ENCODE assay signal across 8 cellular contexts in genomic region chr17:62653002-62653830, GRCh38. TPM values are rescaled to one million over a fixed set of nuclear protein-coding genes. Genes with fewer than 3 reads are reported as not detected.
DNase-seq lines count a peak whose midpoint lies in the region; ATAC-seq and TF ChIP-seq lines count a peak whose summit lies in the region.

No MANE protein-coding gene starts in this region.

- H3K4me3 ChIP-seq in choroid plexus epithelial cell (ENCODE audit: low read depth, low read length) (peak overlapping the region; percentile 50), liver (ENCODE audit: low read depth in 1 of 3, low read length in 3 of 3) (peak overlapping the region in 2 of 3 donors; percentile 55 to 67)

- peak overlapping the region in 1 of 2 donors; percentile 54 for H3K9ac ChIP-seq in liver (ENCODE audit: low read depth in 1 of 2, low read length in 2 of 2)

- no peak for TF ChIP-seq RAD21 in liver (IDR thresholded peaks at IDR 0.05)

- H3K27me3 ChIP-seq in liver (ENCODE audit: control insufficient read depth in 4 of 4, insufficient read depth in 4 of 4, low read length in 3 of 4), result no peaks in the 10 kb centered on the region

- H3K36me3 ChIP-seq in liver (ENCODE audit: control insufficient read depth in 4 of 4, insufficient read depth in 3 of 4, low read depth in 1 of 4, low read length in 3 of 4), result no peaks in the 10 kb centered on the region

- peaks cover 0 to 18% (median 11%) of the 10 kb centered on the region in 4 donors for H3K4me1 ChIP-seq in liver (ENCODE audit: control insufficient read depth in 4 of 4, insufficient read depth in 4 of 4, low read length in 3 of 4)

- peak; percentile 86 for ATAC-seq in HG03064 (IDR thresholded peaks at IDR 0.05; ENCODE audit: low read depth, unreplicated experiment)

- peak; percentile 86 for DNase-seq in DMS 273 (lab: John Stamatoyannopoulos, UW; ENCODE audit: unreplicated experiment)
- no peak for DNase-seq in DMS 273 treated with DMSO at 0.1 percent for 48 hours (lab: John Stamatoyannopoulos, UW)
- peak; percentile 84 for DNase-seq in NCI-H2171 treated with DMSO at 0.1 percent for 48 hours (lab: John Stamatoyannopoulos, UW)
- DNase-seq in activated CD4-positive, CD25-positive, alpha-beta regulatory T cell treated with anti-CD3 and anti-CD28 coated beads, Interleukin-2, amount 50 U/mL, for 16 hours (ENCODE audit: low read depth, low spot score), result peak; percentile 62
- DNase-seq in choroid plexus epithelial cell (ENCODE audit: low read depth), result peak; percentile 53
- DNase-seq in stimulated activated CD4-positive, alpha-beta T cell treated with anti-CD3 and anti-CD28 coated beads, TNF-alpha, amount 100 ng/mL, for 1 hour (ENCODE audit: low read depth in 3 of 3, low spot score in 1 of 3), result peak; percentile 7 to 88 (median 23)

- H3K27ac ChIP-seq in liver (ENCODE audit: low read depth in 1 of 2, low read length in 2 of 2), result peak overlapping the region; percentile 79 to 90

- H3K9me3 ChIP-seq in liver (ENCODE audit: control insufficient read depth in 4 of 4, low read length in 3 of 4), result no peaks in the 10 kb centered on the region

- WGBS in liver, result 5% methylated on average over 30 of the region's 30 CpGs

- TF ChIP-seq CTCF in choroid plexus epithelial cell (conservative IDR thresholded peaks at IDR 0.05; ENCODE audit: low read depth, low read length) (peak; percentile 12), liver (IDR thresholded peaks at IDR 0.05; ENCODE audit: low read depth, low read length, missing input control) (no peak)

TF ChIP-seq in liver, 16 proteins besides CTCF, POLR2A, EP300 and RAD21:
- TF ChIP-seq HNF4G (IDR thresholded peaks at IDR 0.05) (no peak), YY1 (IDR thresholded peaks at IDR 0.05) (no peak), FOXA1 (IDR thresholded peaks at IDR 0.05) (no peak), FOXA2 (IDR thresholded peaks at IDR 0.05) (no peak), NR2F2 (IDR thresholded peaks at IDR 0.05) (no peak), HNF4A (conservative IDR thresholded peaks at IDR 0.05) (no peak), ZBTB33 (IDR thresholded peaks at IDR 0.05) (no peak), RXRA (IDR thresholded peaks at IDR 0.05) (no peak), MAX (IDR thresholded peaks at IDR 0.05) (no peak), SP1 (IDR thresholded peaks at IDR 0.05) (no peak), EGR1 (IDR thresholded peaks at IDR 0.05; ENCODE audit: low read depth in 2 of 2) (no peak), REST (IDR thresholded peaks at IDR 0.05) (no peak), JUND (IDR thresholded peaks at IDR 0.05) (no peak)

RNA-seq across cellular contexts. Expression of gene MRC2, which starts 25.7 kb away (rescaled TPM):
- 10 to 100 TPM in 1 of 2 donors, 1 to 10 TPM in 1; 3.8 to 81.1 TPM for total RNA-seq in liver
- 1 to 10 TPM in 1 of 2 donors, under 1 TPM in 1; 0.49 to 1.8 TPM for polyA plus RNA-seq in liver
